In the genomic region with DNA sequence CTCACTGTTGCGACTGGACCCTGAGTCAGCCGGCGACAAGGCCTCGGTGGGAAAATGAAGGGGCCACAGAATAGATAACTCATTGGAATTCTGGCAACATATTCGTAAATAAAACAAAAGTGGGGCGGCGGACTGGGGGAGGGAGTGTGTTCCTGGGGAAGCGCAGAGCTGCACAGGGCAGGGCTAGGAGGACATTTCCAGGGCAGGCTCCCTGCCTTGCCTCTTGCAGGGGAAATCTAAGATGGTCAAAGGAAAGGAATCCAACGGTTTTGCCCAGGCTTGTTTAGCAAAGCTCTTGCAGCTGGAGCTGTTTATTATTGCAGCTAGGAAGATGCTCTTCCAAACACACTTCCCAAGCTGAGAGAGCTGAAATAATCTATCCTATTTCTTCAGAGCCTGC, we compare ENCODE assay signal across 14 cellular contexts.
DNase-seq lines count a peak whose midpoint lies in the region; ATAC-seq and TF ChIP-seq lines count a peak whose summit lies in the region.
"Had no signal": no experiment of that assay in that cellular context is flagged by ENCODE, and none has a peak within 500 bp of the region (broad histone marks: within the 10 kb centered on the region; RNA-seq: fewer than 3 reads in every experiment).

No MANE protein-coding gene starts in this region.

- no peak overlapping the region for H2BK120ac ChIP-seq in mesenchymal stem cell (ENCODE audit: low read depth, low read length)

- H3K14ac ChIP-seq in mesenchymal stem cell (ENCODE audit: low read length in 2 of 2), result no peak overlapping the region

- H2BK15ac ChIP-seq in mesenchymal stem cell (ENCODE audit: low read depth, poor library complexity, severe bottlenecking), result no peak overlapping the region

- no peak overlapping the region for H2BK5ac ChIP-seq in mesenchymal stem cell (ENCODE audit: low read depth, low read length, poor library complexity, severe bottlenecking)

- peak overlapping the region in 1 of 2 experiments; percentile 29 for H2BK12ac ChIP-seq in mesenchymal stem cell (ENCODE audit: low read length in 2 of 2)

- no peaks in the 10 kb centered on the region for H4K20me1 ChIP-seq in hepatocyte (ENCODE audit: insufficient read depth, poor library complexity, severe bottlenecking)

- H2AFZ ChIP-seq in mesenchymal stem cell (ENCODE audit: low read depth, low read length) (no peak overlapping the region), hepatocyte (no peak overlapping the region)

- no peaks in the 10 kb centered on the region for H3K79me1 ChIP-seq in mesenchymal stem cell (replicated peaks; ENCODE audit: low read length, poor library complexity, severe bottlenecking)

- no peak overlapping the region for H3K27ac ChIP-seq in mesenchymal stem cell (ENCODE audit: low read length, poor library complexity, severe bottlenecking)
- H3K27ac ChIP-seq in stomach smooth muscle (ENCODE audit: low read length), result peak overlapping the region; percentile 42
- H3K27ac ChIP-seq in hepatocyte, result no peak overlapping the region

- no peaks in the 10 kb centered on the region for H3K36me3 ChIP-seq in MG63
- no peaks in the 10 kb centered on the region for H3K36me3 ChIP-seq in mesenchymal stem cell (ENCODE audit: control insufficient read depth in 1 of 2, insufficient read depth in 2 of 2, low read depth in 1 of 2, low read length in 2 of 2)
- no peaks in the 10 kb centered on the region for H3K36me3 ChIP-seq in stomach smooth muscle (ENCODE audit: control insufficient read depth in 2 of 2, insufficient read depth in 2 of 2, low read length in 2 of 2)
- H3K36me3 ChIP-seq in hepatocyte (replicated peaks; ENCODE audit: insufficient read depth, low read depth), result no peaks in the 10 kb centered on the region

- H3K4me3 ChIP-seq in MG63 (no peak overlapping the region), mesenchymal stem cell (ENCODE audit: insufficient read depth in 1 of 2, low read depth in 1 of 2, low read length in 2 of 2) (no peak overlapping the region), stomach smooth muscle (ENCODE audit: low read length in 2 of 2) (no peak overlapping the region), hepatocyte (no peak overlapping the region)
- H3K4me3 ChIP-seq: K562 had no signal

- no peak for TF ChIP-seq CTCF in hepatocyte (IDR thresholded peaks at IDR 0.05; ENCODE audit: poor library complexity)

- ATAC-seq in HG03469 (IDR thresholded peaks at IDR 0.05; ENCODE audit: unreplicated experiment) (no peak), GM19397 (IDR thresholded peaks at IDR 0.05; ENCODE audit: unreplicated experiment) (no peak)
- ATAC-seq: activated CD8-positive, alpha-beta T cell treated with anti-CD3 and anti-CD28 coated beads, Interleukin-2, amount 10 ng/mL, durations not matched to agents 7 days and 5 days; K562 had no signal

- H3K4me1 ChIP-seq in mesenchymal stem cell (ENCODE audit: control insufficient read depth, insufficient read depth, low read depth, low read length) (peaks cover 2% of the 10 kb centered on the region), stomach smooth muscle (ENCODE audit: control insufficient read depth, insufficient read depth, low read length) (peaks cover 13% of the 10 kb centered on the region), hepatocyte (ENCODE audit: insufficient read depth) (no peaks in the 10 kb centered on the region)
- H3K4me1 ChIP-seq: Caco-2 had no signal

- no peaks in the 10 kb centered on the region for H3K9me2 ChIP-seq in hepatocyte (replicated peaks; ENCODE audit: insufficient read depth)

- H3K27me3 ChIP-seq in MG63 (no peaks in the 10 kb centered on the region), mesenchymal stem cell (ENCODE audit: control insufficient read depth in 1 of 2, insufficient read depth in 1 of 2, low read length in 2 of 2) (no peaks in the 10 kb centered on the region), stomach smooth muscle (ENCODE audit: control insufficient read depth in 1 of 2, insufficient read depth in 2 of 2, low read length in 2 of 2) (no peaks in the 10 kb centered on the region), hepatocyte (no peaks in the 10 kb centered on the region)

- no peak overlapping the region for H4K91ac ChIP-seq in mesenchymal stem cell (ENCODE audit: low read length)

- peak; percentile 34 for DNase-seq in MG63
- peak; percentile 57 for DNase-seq in ecto neural progenitor cell (ENCODE audit: low spot score)
- no peak for DNase-seq in mesenchymal stem cell
- no peak for DNase-seq in hepatocyte (ENCODE audit: low spot score)
- no peak for DNase-seq in activated CD8-positive, alpha-beta memory T cell treated with anti-CD3 and anti-CD28 coated beads, Interleukin-2, amount 50 U/mL, for 48 hours
- DNase-seq: activated CD8-positive, alpha-beta T cell treated with anti-CD3 and anti-CD28 coated beads, Interleukin-2, amount 10 ng/mL, durations not matched to agents 7 days and 5 days; anterior cingulate cortex; Caco-2; dermis blood vessel endothelial cell; foreskin fibroblast had no signal

- no peak overlapping the region for H3K9ac ChIP-seq in mesenchymal stem cell (ENCODE audit: low read length)
- H3K9ac ChIP-seq in stomach smooth muscle (ENCODE audit: low read length in 2 of 2), result no peak overlapping the region

- peak overlapping the region; percentile 34 to 61 for H3K18ac ChIP-seq in mesenchymal stem cell (ENCODE audit: low read depth in 1 of 2, low read length in 2 of 2)

- H3K4me2 ChIP-seq in mesenchymal stem cell (ENCODE audit: low read length, poor library complexity, severe bottlenecking) (no peak overlapping the region), hepatocyte (no peak overlapping the region)

- H3K4ac ChIP-seq in mesenchymal stem cell (ENCODE audit: low read depth in 1 of 2, low read length in 2 of 2), result peak overlapping the region in 1 of 2 experiments; percentile 65

- H3K23ac ChIP-seq in mesenchymal stem cell (ENCODE audit: low read length in 2 of 2), result no peak overlapping the region

- WGBS in mesenchymal stem cell, result 41% methylated on average over 9 of the region's 9 CpGs
- WGBS in hepatocyte (ENCODE audit: low lambda C conversion rate, missing lambda C conversion rate), result 85% methylated on average over 9 of the region's 9 CpGs

- H3K9me3 ChIP-seq in MG63 (no peaks in the 10 kb centered on the region), mesenchymal stem cell (ENCODE audit: control insufficient read depth, low read length) (no peaks in the 10 kb centered on the region), stomach smooth muscle (ENCODE audit: control insufficient read depth in 2 of 2, low read length in 2 of 2) (no peaks in the 10 kb centered on the region), hepatocyte (ENCODE audit: low read depth) (no peaks in the 10 kb centered on the region)
- H3K9me3 ChIP-seq: Caco-2 had no signal

- no peaks in the 10 kb centered on the region for H3K79me2 ChIP-seq in hepatocyte

- no peak overlapping the region for H2AK5ac ChIP-seq in mesenchymal stem cell (ENCODE audit: low read length, severe bottlenecking)

- H4K8ac ChIP-seq in mesenchymal stem cell (ENCODE audit: low read length), result no peak overlapping the region

Comparison
In these comparisons a context has a peak if more than half of its experiments do, and no peak if none do; other contexts are left out.
1. DNase-seq: peak in MG63 (single experiment) and ecto neural progenitor cell (single experiment); none in mesenchymal stem cell (single experiment), hepatocyte (single experiment) and activated CD8-positive, alpha-beta memory T cell treated with anti-CD3 and anti-CD28 coated beads, Interleukin-2, amount 50 U/mL, for 48 hours (single experiment).